ENCODE assay signal across 1 cellular context in the genomic region with DNA sequence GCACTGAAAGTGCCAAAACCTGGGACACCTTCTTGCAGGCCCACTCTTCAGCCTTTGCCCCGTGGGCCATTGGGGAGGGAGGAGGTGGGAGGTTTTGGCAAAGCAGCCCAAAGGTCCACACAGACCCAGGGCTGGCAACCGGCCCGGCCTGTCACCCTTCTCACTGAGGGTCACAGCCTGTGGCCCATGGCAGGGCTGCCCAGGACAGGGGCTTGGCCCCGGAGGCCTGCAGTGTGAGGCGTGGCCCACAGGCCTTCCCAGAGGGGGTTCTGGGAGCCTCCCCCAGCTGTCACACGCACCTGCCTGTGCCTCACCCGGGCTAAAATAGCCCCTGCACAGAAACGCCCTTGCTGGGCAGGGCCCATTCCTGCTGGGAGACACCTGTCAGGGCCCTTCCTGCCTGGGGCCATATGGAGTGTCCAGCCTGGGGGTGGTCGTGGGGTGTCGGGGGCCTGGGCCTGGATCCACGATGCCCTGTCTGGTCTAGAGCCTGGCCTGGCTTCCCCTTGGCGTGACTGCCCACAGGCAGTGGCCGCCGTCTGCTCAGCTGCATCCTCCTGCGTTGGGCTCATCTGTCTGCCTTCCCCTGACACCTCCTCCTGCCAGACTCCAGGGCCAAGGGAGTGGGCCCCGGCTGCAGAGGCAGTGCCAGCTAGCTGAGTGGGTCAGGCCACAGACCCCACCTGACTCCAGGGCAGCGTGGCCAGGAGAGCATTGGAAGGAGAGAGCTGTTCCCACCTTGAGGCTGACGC.
TF ChIP-seq lines count a peak whose summit lies in the region.

No MANE protein-coding gene starts in this region.

TF ChIP-seq in IMR-90, 13 proteins besides CTCF, POLR2A, EP300 and RAD21 (continued from another document):
- TF ChIP-seq NFE2L2 (IDR thresholded peaks at IDR 0.05; ENCODE audit: low read depth, low read length) (no peak), BHLHE40 (IDR thresholded peaks at IDR 0.05; ENCODE audit: low read depth, low read length) (no peak), FOS (IDR thresholded peaks at IDR 0.05; ENCODE audit: low read depth, low read length) (no peak), CEBPB (IDR thresholded peaks at IDR 0.05; ENCODE audit: low read depth, low read length) (no peak), CHD1 (IDR thresholded peaks at IDR 0.05; ENCODE audit: low read depth, low read length) (no peak), MAZ (IDR thresholded peaks at IDR 0.05; ENCODE audit: borderline replicate concordance, low read depth, low read length) (no peak), RFX5 (IDR thresholded peaks at IDR 0.05; ENCODE audit: low read depth, low read length) (no peak), SMC3 (IDR thresholded peaks at IDR 0.05; ENCODE audit: low read depth, low read length) (no peak)
- TF ChIP-seq, protein P1, sequence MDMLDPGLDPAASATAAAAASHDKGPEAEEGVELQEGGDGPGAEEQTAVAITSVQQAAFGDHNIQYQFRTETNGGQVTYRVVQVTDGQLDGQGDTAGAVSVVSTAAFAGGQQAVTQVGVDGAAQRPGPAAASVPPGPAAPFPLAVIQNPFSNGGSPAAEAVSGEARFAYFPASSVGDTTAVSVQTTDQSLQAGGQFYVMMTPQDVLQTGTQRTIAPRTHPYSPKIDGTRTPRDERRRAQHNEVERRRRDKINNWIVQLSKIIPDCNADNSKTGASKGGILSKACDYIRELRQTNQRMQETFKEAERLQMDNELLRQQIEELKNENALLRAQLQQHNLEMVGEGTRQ (IDR thresholded peaks at IDR 0.05; ENCODE audit: low read depth, low read length): no peak
